Comparison of ENCODE assay signal across 10 cellular contexts in genomic region chr16:54938351-54939346, GRCh38. TPM values are rescaled to one million over a fixed set of nuclear protein-coding genes. Genes with fewer than 3 reads are reported as not detected.
DNase-seq lines count a peak whose midpoint lies in the region; ATAC-seq and TF ChIP-seq lines count a peak whose summit lies in the region.
"Had no signal": no experiment of that assay in that cellular context is flagged by ENCODE, and none has a peak within 500 bp of the region (broad histone marks: within the 10 kb centered on the region; RNA-seq: fewer than 3 reads in every experiment).

No MANE protein-coding gene starts in this region.

- no peak overlapping the region for H3K27ac Mint-ChIP-seq in WTC11
- peak overlapping the region; percentile 65 for H3K27ac Mint-ChIP-seq in progenitor cell of endocrine pancreas

- POLR2A ChIA-PET in WTC11 (lab: Charles Lee) = no interaction called here

- H3K4me3 Mint-ChIP-seq in WTC11 = peak overlapping the region; percentile 74
- no peak overlapping the region for H3K4me3 Mint-ChIP-seq in progenitor cell of endocrine pancreas (ENCODE audit: low read depth)

- DNase-seq in NCI-H82 (lab: John Stamatoyannopoulos, UW) = peak; percentile 61
- no peak for DNase-seq in NCI-H82 treated with DMSO at 0.1 percent for 48 hours (lab: John Stamatoyannopoulos, UW; ENCODE audit: unreplicated experiment)
- DNase-seq in WTC11 (ENCODE audit: low spot score) = peak; percentile 30
- no peak for DNase-seq in left ventricle myocardium inferior
- no peak for DNase-seq in progenitor cell of endocrine pancreas (ENCODE audit: low spot score, unreplicated experiment)
- DNase-seq in germinal center (ENCODE audit: low spot score) = no peak
- DNase-seq in ureter (ENCODE audit: low spot score) = no peak
- no peak for DNase-seq in stimulated activated CD4-positive, alpha-beta T cell treated with anti-CD3 and anti-CD28 coated beads, Interleukin-1b, Interleukin-23, amount 100 ng/mL, for 48 hours
- DNase-seq: NCI-H2081 treated with DMSO at 0.1 percent for 48 hours had no signal

- H3K36me3 Mint-ChIP-seq in WTC11 (peaks cover 1% of the 10 kb centered on the region; the same call in 1 of the 2 replicates), progenitor cell of endocrine pancreas (ENCODE audit: insufficient read depth) (no peaks in the 10 kb centered on the region)

- H3K4me1 ChIP-seq in left ventricle myocardium inferior = peaks cover 33% of the 10 kb centered on the region

- H3K9me3 Mint-ChIP-seq in WTC11 (no peaks in the 10 kb centered on the region), progenitor cell of endocrine pancreas (ENCODE audit: low read depth) (no peaks in the 10 kb centered on the region)

- H3K4me3 ChIP-seq in left ventricle myocardium inferior = peak overlapping the region; percentile 85

- H3K27me3 Mint-ChIP-seq in WTC11 (ENCODE audit: low read depth) (peaks cover 99% of the 10 kb centered on the region), progenitor cell of endocrine pancreas (peaks cover 98% of the 10 kb centered on the region)

- no peaks in the 10 kb centered on the region for H3K9me3 ChIP-seq in left ventricle myocardium inferior (replicated peaks)

- peaks cover 91% of the 10 kb centered on the region for H3K27me3 ChIP-seq in left ventricle myocardium inferior (ENCODE audit: low read depth)

- intact Hi-C loops in left ventricle myocardium inferior (cut with micrococcal nuclease) = no loop called here

- H3K27ac ChIP-seq in left ventricle myocardium inferior (replicated peaks) = peak overlapping the region; percentile 92

- ATAC-seq in WTC11 = no peak

- CTCF ChIA-PET in WTC11 (lab: Charles Lee) = interaction anchor here (1.0 to 1.6 kb wide), 4 partner anchors 11 to 656 kb away, joined by 3 to 9 read pairs (median 4); no protein-coding TSS in a partner anchor

- H3K36me3 ChIP-seq in left ventricle myocardium inferior = peaks cover 1% of the 10 kb centered on the region

- TF ChIP-seq CTCF in WTC11 (IDR thresholded peaks at IDR 0.05) (no peak), left ventricle myocardium inferior (IDR thresholded peaks at IDR 0.05; ENCODE audit: borderline replicate concordance) (peak; percentile 9), progenitor cell of endocrine pancreas (IDR thresholded peaks at IDR 0.05; ENCODE audit: unreplicated experiment) (no peak)

- H3K4me1 Mint-ChIP-seq in WTC11 (peaks cover 42% of the 10 kb centered on the region), progenitor cell of endocrine pancreas (ENCODE audit: low read depth) (peaks cover 7% of the 10 kb centered on the region)

TF ChIP-seq in WTC11, 78 proteins besides CTCF, POLR2A, EP300 and RAD21:
- TF ChIP-seq NR2C2 (CRISPR knock-in tag; IDR thresholded peaks at IDR 0.05) (no peak), CREM (CRISPR knock-in tag; IDR thresholded peaks at IDR 0.05) (no peak), KAT7 (CRISPR knock-in tag; IDR thresholded peaks at IDR 0.05; ENCODE audit: borderline replicate concordance) (no peak), ATF2 (CRISPR knock-in tag; IDR thresholded peaks at IDR 0.05; ENCODE audit: borderline replicate concordance, low read depth) (no peak), GTF2I (CRISPR knock-in tag; conservative IDR thresholded peaks at IDR 0.05) (0 out of 2 replicates have a peak, but pooled peaks have one; percentile 44), HMGA2 (CRISPR knock-in tag; IDR thresholded peaks at IDR 0.05) (no peak), SP1 (CRISPR knock-in tag; conservative IDR thresholded peaks at IDR 0.05) (0 out of 2 replicates have a peak, but pooled peaks have one; percentile 0), ZNF671 (CRISPR knock-in tag; IDR thresholded peaks at IDR 0.05) (no peak), ZSCAN18 (CRISPR knock-in tag; IDR thresholded peaks at IDR 0.05) (no peak), MYBL2 (CRISPR knock-in tag; IDR thresholded peaks at IDR 0.05) (no peak), EMX1 (CRISPR knock-in tag; IDR thresholded peaks at IDR 0.05) (no peak), ZBTB21 (CRISPR knock-in tag; IDR thresholded peaks at IDR 0.05; ENCODE audit: borderline replicate concordance) (0 out of 2 replicates have a peak, but pooled peaks have one; percentile 32), ZNF121 (CRISPR knock-in tag; IDR thresholded peaks at IDR 0.05) (peak; percentile 95), CDX4 (CRISPR knock-in tag; IDR thresholded peaks at IDR 0.05; ENCODE audit: borderline replicate concordance) (no peak), NFE2L1 (CRISPR knock-in tag; IDR thresholded peaks at IDR 0.05) (no peak), MXD4 (CRISPR knock-in tag; IDR thresholded peaks at IDR 0.05; ENCODE audit: borderline replicate concordance) (no peak)
TF ChIP-seq in WTC11: peak in this region for 4.

RNA-seq across cellular contexts. Expression of gene IRX5, which starts 8.0 kb away (rescaled TPM):
- total RNA-seq in WTC11 (2021) (0.35 to 0.48 TPM (median 0.44 TPM) in 3 replicates), left ventricle myocardium inferior (36.8 TPM), progenitor cell of endocrine pancreas (1.2 and 1.6 TPM in 2 replicates), ureter (0.42 TPM)
- total RNA-seq: temporal lobe had no signal

Comparison
In these comparisons a context has a peak if more than half of its experiments do, and no peak if none do; other contexts are left out.
1. DNase-seq: peak in NCI-H82 (single experiment) and WTC11 (single experiment); none in NCI-H82 treated with DMSO at 0.1 percent for 48 hours (single experiment), left ventricle myocardium inferior (single experiment), progenitor cell of endocrine pancreas (single experiment), germinal center (single experiment), ureter (single experiment) and stimulated activated CD4-positive, alpha-beta T cell treated with anti-CD3 and anti-CD28 coated beads, Interleukin-1b, Interleukin-23, amount 100 ng/mL, for 48 hours (single experiment).
2. RNA of gene IRX5, which starts 8.0 kb away (total RNA-seq): 36.8 TPM in left ventricle myocardium inferior (single experiment); 1.2 to 1.6 TPM in progenitor cell of endocrine pancreas, 0.42 TPM in ureter (single experiment) and 0.35 to 0.48 TPM in WTC11; every median in the first group is over 10 times any median in the second.